Comparison of ENCODE assay signal across 25 cellular contexts in the genomic region with DNA sequence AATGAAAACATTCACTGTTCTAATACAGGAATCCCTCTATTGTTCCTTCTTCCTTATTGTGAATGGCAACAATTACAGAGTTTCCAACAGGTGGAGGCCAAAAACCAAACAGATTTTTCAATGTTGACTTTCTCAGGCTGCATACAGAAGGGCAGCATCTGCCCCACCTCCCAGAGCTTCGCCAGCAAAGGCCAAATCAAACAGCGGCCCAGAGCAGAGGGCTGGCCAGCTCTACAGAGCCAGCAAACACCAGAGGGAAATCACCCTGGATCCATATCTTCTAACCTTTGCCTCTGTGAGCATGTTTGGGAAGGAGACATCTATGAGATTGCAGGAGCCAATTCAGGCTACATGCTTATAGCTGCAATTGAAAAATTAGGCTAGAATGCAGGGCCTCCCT. TPM values are rescaled to one million over a fixed set of nuclear protein-coding genes. Genes with fewer than 3 reads are reported as not detected.
DNase-seq lines count a peak whose midpoint lies in the region; ATAC-seq lines count a peak whose summit lies in the region.
"Had no signal": no experiment of that assay in that cellular context is flagged by ENCODE, and none has a peak within 500 bp of the region (broad histone marks: within the 10 kb centered on the region; RNA-seq: fewer than 3 reads in every experiment).

No MANE protein-coding gene starts in this region.

- H3K4me1 ChIP-seq in right cardiac atrium (ENCODE audit: control insufficient read depth, insufficient read depth, low read length) = no peaks in the 10 kb centered on the region
- H3K4me1 ChIP-seq: uterus had no signal

- peaks cover 10 to 12% of the 10 kb centered on the region in 2 donors for H3K4me1 Mint-ChIP-seq in stimulated activated naive B cell treated with anti-CD40 and anti-IgM and Interleukin-4, amounts not matched to agents 10 μg/mL and 1 μg/mL and 100 μg/mL, for 72 hours

- peak; percentile 70 to 83 for ATAC-seq in right cardiac atrium
- ATAC-seq in Right ventricle myocardium superior (ENCODE audit: poor library complexity) = no peak
- peak; percentile 74 for ATAC-seq in left colon
- no peak for ATAC-seq in stimulated activated naive B cell treated with anti-CD40 and anti-IgM and Interleukin-4, amounts not matched to agents 10 μg/mL and 1 μg/mL and 100 μg/mL, for 72 hours (replicated peaks)
- ATAC-seq: activated CD4-positive, alpha-beta T cell treated with anti-CD3 and anti-CD28 coated beads for 36 hours; naive thymus-derived CD8-positive, alpha-beta T cell; T-cell had no signal

- no peak overlapping the region for H3K27ac ChIP-seq in right cardiac atrium (ENCODE audit: low read length)
- H3K27ac ChIP-seq: BLaER1, ovary, PC-9, suprapubic skin, uterus had no signal

- H3K27me3 ChIP-seq in right cardiac atrium (ENCODE audit: control insufficient read depth, insufficient read depth) = no peaks in the 10 kb centered on the region
- H3K27me3 ChIP-seq: BLaER1, ovary, uterus had no signal

- H3K4me3 ChIP-seq in right cardiac atrium (ENCODE audit: low read length) = no peak overlapping the region
- H3K4me3 ChIP-seq: BLaER1, ovary, PC-9, suprapubic skin, uterus had no signal

- H3K9me3 ChIP-seq in right cardiac atrium (ENCODE audit: control insufficient read depth, low read length) = no peaks in the 10 kb centered on the region
- H3K9me3 ChIP-seq: ovary, suprapubic skin, uterus had no signal

- DNase-seq in right cardiac atrium (peak; percentile 50 to 75 (median 72)), Right ventricle myocardium superior (no peak), NCI-H774 (lab: John Stamatoyannopoulos, UW) (peak; percentile 76), left colon (peak; percentile 65 to 72), midbrain (lab: John Stamatoyannopoulos, UW) (no peak), hepatic stellate cell (ENCODE audit: low spot score) (no peak), NCI-H2107 (lab: John Stamatoyannopoulos, UW) (no peak)
- no peak for DNase-seq in stimulated activated naive B cell treated with anti-CD40 and anti-IgM and Interleukin-4, amounts not matched to agents 10 μg/mL and 1 μg/mL and 100 μg/mL, for 72 hours
- DNase-seq: ACHN; activated CD4-positive, alpha-beta T cell treated with anti-CD3 and anti-CD28 coated beads for 36 hours; anterior cingulate cortex; kidney; mesendoderm; MM.1S; naive thymus-derived CD8-positive, alpha-beta T cell; NCI-H1694 treated with DMSO at 0.1 percent for 48 hours; NCI-H345; ovary; PC-9; T-cell; uterus had no signal

- H3K27ac Mint-ChIP-seq in stimulated activated naive B cell treated with anti-CD40 and anti-IgM and Interleukin-4, amounts not matched to agents 10 μg/mL and 1 μg/mL and 100 μg/mL, for 72 hours = no peak overlapping the region
- H3K27ac Mint-ChIP-seq: activated CD4-positive, alpha-beta T cell treated with anti-CD3 and anti-CD28 coated beads for 36 hours; activated naive CD4-positive, alpha-beta T cell treated with anti-CD3 and anti-CD28 coated beads, Interleukin-2, amount 50 U/mL, for 24 hours; T-cell had no signal

- no peaks in the 10 kb centered on the region for H3K27me3 Mint-ChIP-seq in stimulated activated naive B cell treated with anti-CD40 and anti-IgM and Interleukin-4, amounts not matched to agents 10 μg/mL and 1 μg/mL and 100 μg/mL, for 72 hours
- H3K27me3 Mint-ChIP-seq: activated CD4-positive, alpha-beta T cell treated with anti-CD3 and anti-CD28 coated beads for 36 hours; activated naive CD4-positive, alpha-beta T cell treated with anti-CD3 and anti-CD28 coated beads, Interleukin-2, amount 50 U/mL, for 24 hours; central memory CD8-positive, alpha-beta T cell; naive thymus-derived CD8-positive, alpha-beta T cell; T-cell had no signal

- peaks cover 6 to 18% of the 10 kb centered on the region in 2 donors for H3K36me3 Mint-ChIP-seq in stimulated activated naive B cell treated with anti-CD40 and anti-IgM and Interleukin-4, amounts not matched to agents 10 μg/mL and 1 μg/mL and 100 μg/mL, for 72 hours

- intact Hi-C loops in right cardiac atrium (cut with DNase I) = loop anchor here in 1 of 4 donors (10.0 kb wide), 1 partner anchor 72 kb away; no protein-coding TSS in a partner anchor
- intact Hi-C loops in Right ventricle myocardium superior (cut with DNase I) = no loop called here
- intact Hi-C loops in left colon (cut with DNase I, micrococcal nuclease) = no loop called here

- no peak overlapping the region for H3K4me3 Mint-ChIP-seq in stimulated activated naive B cell treated with anti-CD40 and anti-IgM and Interleukin-4, amounts not matched to agents 10 μg/mL and 1 μg/mL and 100 μg/mL, for 72 hours
- H3K4me3 Mint-ChIP-seq: activated CD4-positive, alpha-beta T cell treated with anti-CD3 and anti-CD28 coated beads for 36 hours; activated naive CD4-positive, alpha-beta T cell treated with anti-CD3 and anti-CD28 coated beads, Interleukin-2, amount 50 U/mL, for 24 hours; central memory CD8-positive, alpha-beta T cell; naive thymus-derived CD8-positive, alpha-beta T cell; T-cell had no signal

- WGBS in right cardiac atrium = 45% methylated on average over 2 of the region's 2 CpGs

- peaks cover 0 to 2% of the 10 kb centered on the region in 2 donors for H3K9me3 Mint-ChIP-seq in stimulated activated naive B cell treated with anti-CD40 and anti-IgM and Interleukin-4, amounts not matched to agents 10 μg/mL and 1 μg/mL and 100 μg/mL, for 72 hours
- H3K9me3 Mint-ChIP-seq: activated naive CD4-positive, alpha-beta T cell treated with anti-CD3 and anti-CD28 coated beads, Interleukin-2, amount 50 U/mL, for 24 hours; central memory CD8-positive, alpha-beta T cell; naive thymus-derived CD8-positive, alpha-beta T cell; T-cell had no signal

RNA-seq across cellular contexts. Expression of a gene that starts 4.4 kb away (rescaled TPM):
- total RNA-seq in right cardiac atrium (10 to 100 TPM in 2 of 4 donors, 1 to 10 TPM in 2; 7.5 to 15.5 (median 9.8) TPM), Right ventricle myocardium superior (5.2 TPM), left colon (10 to 100 TPM; 63.3 to 68.5 TPM)
- polyA plus RNA-seq in right cardiac atrium = 5.7 TPM
- total RNA-seq: PC-9 had no signal

Comparison
In these comparisons a context has a peak if more than half of its experiments do, and no peak if none do; other contexts are left out.
1. ATAC-seq: peak in right cardiac atrium (2 of 2) and left colon (single experiment); none in Right ventricle myocardium superior (single experiment) and stimulated activated naive B cell treated with anti-CD40 and anti-IgM and Interleukin-4, amounts not matched to agents 10 μg/mL and 1 μg/mL and 100 μg/mL, for 72 hours (0 of 2).
2. DNase-seq: peak in right cardiac atrium (3 of 3), NCI-H774 (single experiment) and left colon (2 of 2); none in Right ventricle myocardium superior (single experiment), midbrain (single experiment), hepatic stellate cell (single experiment), stimulated activated naive B cell treated with anti-CD40 and anti-IgM and Interleukin-4, amounts not matched to agents 10 μg/mL and 1 μg/mL and 100 μg/mL, for 72 hours (single experiment) and NCI-H2107 (single experiment).